Comparison of ENCODE assay signal across 8 cellular contexts in the genomic region with DNA sequence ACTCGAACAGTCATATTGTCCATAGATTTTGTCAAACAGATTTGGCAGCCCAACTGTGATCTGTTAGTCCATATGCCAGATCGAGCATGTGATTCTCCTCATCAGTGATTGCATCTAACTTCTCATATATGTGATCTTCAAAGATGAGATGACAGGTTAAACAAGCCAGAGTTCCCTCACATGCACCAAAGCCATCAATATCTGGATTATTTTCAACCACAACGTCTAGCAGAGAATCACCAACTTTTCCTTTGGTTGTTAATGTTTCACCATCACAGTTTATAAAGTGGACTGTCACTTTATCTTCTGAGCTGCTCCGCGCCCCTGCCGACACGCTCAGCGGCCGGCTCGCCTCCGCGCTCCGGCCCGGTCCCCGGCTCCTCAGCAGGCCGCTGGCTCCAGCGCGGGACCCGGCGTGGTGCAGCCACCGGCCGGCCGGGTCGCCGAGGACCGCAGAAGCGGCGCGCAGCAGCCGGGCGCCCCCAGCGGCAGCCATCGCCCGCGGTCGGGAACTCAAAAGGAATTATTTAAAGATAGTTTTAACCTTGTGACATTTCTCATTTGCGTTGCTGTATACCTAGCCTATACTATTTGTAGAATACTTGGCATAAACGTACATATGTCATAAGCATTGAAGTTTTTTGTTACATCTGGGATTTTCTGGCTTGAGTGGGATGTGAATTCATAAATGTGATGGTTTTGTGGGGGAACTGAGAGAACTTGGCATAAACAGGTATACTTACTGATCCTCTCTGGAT. TPM values are rescaled to one million over a fixed set of nuclear protein-coding genes. Genes with fewer than 3 reads are reported as not detected.
DNase-seq lines count a peak whose midpoint lies in the region; ATAC-seq, FAIRE-seq and TF ChIP-seq lines count a peak whose summit lies in the region.

No MANE protein-coding gene starts in this region.

- FAIRE-seq in kidney (lab: Jason Lieb, UNC): no peak

- H3K9me3 ChIP-seq in PC-3 (ENCODE audit: low read length) (no peaks in the 10 kb centered on the region), kidney (ENCODE audit: control insufficient read depth in 1 of 2, low read length in 2 of 2) (no peaks in the 10 kb centered on the region)

- H3K4me3 ChIP-seq in GM12864 (ENCODE audit: low read depth, low read length): no peak overlapping the region
- no peak overlapping the region for H3K4me3 ChIP-seq in PC-3 (ENCODE audit: low read length)
- no peak overlapping the region for H3K4me3 ChIP-seq in astrocyte of the spinal cord (ENCODE audit: low read depth, low read length)
- H3K4me3 ChIP-seq in kidney (ENCODE audit: low read length in 2 of 2): no peak overlapping the region

- CTCF ChIA-PET in PC-3 (lab: Charles Lee): interaction anchor here (0.7 to 1.0 kb wide), 2 partner anchors 162 to 285 kb away, joined by 3 to 4 read pairs; no protein-coding TSS in a partner anchor

- H3K27me3 ChIP-seq in PC-3 (ENCODE audit: low read length): no peaks in the 10 kb centered on the region

- H2AFZ ChIP-seq in PC-3 (ENCODE audit: low read length): no peak overlapping the region

- 0 out of 2 replicates have a peak, but pooled peaks cover 3% of the 10 kb centered on the region for H4K20me1 ChIP-seq in PC-3 (ENCODE audit: low read length)

- DNase-seq in GM12864 (ENCODE audit: low read depth) (no peak), PC-3 (peak; percentile 52), astrocyte of the spinal cord (ENCODE audit: low read depth, low spot score) (peak; percentile 23), kidney (peak; percentile 85), COLO829 (ENCODE audit: low spot score) (no peak)
- DNase-seq in stimulated activated CD8-positive, alpha-beta memory T cell treated with anti-CD3 and anti-CD28 coated beads, Interleukin-4, amount 100 ng/mL, for 24 hours (ENCODE audit: low read depth): peak; percentile 14

- no peaks in the 10 kb centered on the region for H3K79me2 ChIP-seq in PC-3 (ENCODE audit: low read length)

- H3K9ac ChIP-seq in PC-3 (ENCODE audit: low read length) (no peak overlapping the region), kidney (ENCODE audit: low read length in 2 of 2) (peak overlapping the region in 1 of 2 donors; percentile 3)

- no TSS peak for BruUV-seq in PC-3 (replicated peaks; lab: Mats Ljungman, UMichigan)

- H3K36me3 ChIP-seq in PC-3 (ENCODE audit: low read depth, low read length) (peaks cover 42% of the 10 kb centered on the region), kidney (ENCODE audit: control insufficient read depth in 1 of 2, insufficient read depth in 2 of 2, low read length in 2 of 2) (peaks cover 14 to 22% of the 10 kb centered on the region in 2 donors)

- POLR2A ChIA-PET in PC-3 (lab: Charles Lee; ENCODE audit: unreplicated experiment): no interaction called here

- H3F3A ChIP-seq in PC-3 (ENCODE audit: low read length, unreplicated experiment): no peaks in the 10 kb centered on the region

- TF ChIP-seq CTCF in GM12864 (IDR thresholded peaks at IDR 0.05; ENCODE audit: low read depth, low read length, missing control alignments) (peak; percentile 62), PC-3 (conservative IDR thresholded peaks at IDR 0.05; ENCODE audit: low read depth, low read length) (peak; percentile 52), astrocyte of the spinal cord (IDR thresholded peaks at IDR 0.05; ENCODE audit: low read depth, low read length) (peak; percentile 51), kidney (IDR thresholded peaks at IDR 0.05; ENCODE audit: borderline replicate concordance, extremely low read depth, insufficient read depth) (peak; percentile 54)

- H3K4me2 ChIP-seq in PC-3 (ENCODE audit: low read length): 0 out of 2 replicates have a peak overlapping the region, but pooled peaks have one; percentile 30

- H3K27ac ChIP-seq in PC-3 (ENCODE audit: low read length): no peak overlapping the region
- H3K27ac ChIP-seq in kidney (ENCODE audit: low read depth in 2 of 2, low read length in 2 of 2): no peak overlapping the region

- no peaks in the 10 kb centered on the region for H3K9me2 ChIP-seq in PC-3 (replicated peaks; ENCODE audit: low read length)

- H3K4me1 ChIP-seq in PC-3 (ENCODE audit: insufficient read depth, low read length) (peaks cover 7% of the 10 kb centered on the region; the same call in 1 of the 2 replicates), kidney (ENCODE audit: control insufficient read depth in 1 of 2, insufficient read depth in 1 of 2, low read depth in 1 of 2, low read length in 2 of 2) (peaks cover 0 to 5% of the 10 kb centered on the region in 2 donors)

- intact Hi-C loops in PC-3 (cut with micrococcal nuclease): no loop called here
- intact Hi-C loops in kidney (cut with DNase I): no loop called here

- in situ Hi-C loops in astrocyte of the spinal cord (cut with HindIII; ENCODE audit: low sequenced_read_pairs): no loop called here

- ATAC-seq in PC-3 (peak; percentile 85), HG02938 (IDR thresholded peaks at IDR 0.05; ENCODE audit: unreplicated experiment) (no peak), GM18858 (IDR thresholded peaks at IDR 0.05; ENCODE audit: unreplicated experiment) (no peak)

RNA-seq across cellular contexts. Expression of a gene that starts 40.1 kb away (rescaled TPM):
- total RNA-seq in PC-3 (2014; rRNA removed) (153 and 177 TPM in 2 replicates), kidney (185 TPM)
- polyA plus RNA-seq in kidney (ENCODE audit: insufficient read depth, low read depth, low replicate concordance): 676 TPM

Comparison
In these comparisons a context has a peak if more than half of its experiments do, and no peak if none do; other contexts are left out.
1. DNase-seq: peak in PC-3 (single experiment), astrocyte of the spinal cord (single experiment), kidney (single experiment) and stimulated activated CD8-positive, alpha-beta memory T cell treated with anti-CD3 and anti-CD28 coated beads, Interleukin-4, amount 100 ng/mL, for 24 hours (single experiment); none in GM12864 (single experiment) and COLO829 (single experiment).
2. Peak in every context shown above with its lines, with median percentiles within 50 percentile points of each other: CTCF ChIP-seq.